In the genomic region with DNA sequence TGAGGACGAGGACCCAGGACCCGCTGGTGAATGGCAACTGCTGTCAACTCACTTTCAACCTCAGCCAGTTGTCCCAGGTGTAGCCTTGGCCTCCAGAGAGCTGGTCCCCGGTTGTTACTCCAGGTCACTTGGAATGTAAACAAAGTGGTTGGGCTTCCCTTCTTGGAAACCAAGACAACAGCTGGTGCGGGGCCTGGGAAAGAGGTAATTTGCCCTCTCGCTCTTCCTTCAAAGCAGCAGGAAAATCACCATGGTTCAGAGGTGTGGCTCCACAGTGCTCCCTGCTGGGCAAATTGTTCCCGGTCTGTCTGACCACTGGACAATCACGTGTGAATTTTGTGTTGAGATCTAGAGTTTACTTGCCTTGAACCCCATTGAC, we compare ENCODE assay signal across 9 cellular contexts. TPM values are rescaled to one million over a fixed set of nuclear protein-coding genes. Genes with fewer than 3 reads are reported as not detected.
A peak's percentile ranks its signal among the peaks of the same experiment; 100 is the strongest.
DNase-seq lines count a peak whose midpoint lies in the region; ATAC-seq and TF ChIP-seq lines count a peak whose summit lies in the region.
"Had no signal": no experiment of that assay in that cellular context is flagged by ENCODE, and none has a peak within 500 bp of the region (broad histone marks: within the 10 kb centered on the region; RNA-seq: fewer than 3 reads in every experiment).

No MANE protein-coding gene starts in this region.

- TF ChIP-seq CTCF in cardiac muscle cell (IDR thresholded peaks at IDR 0.05; ENCODE audit: low read depth, low read length), result peak; percentile 59
- TF ChIP-seq CTCF in fibroblast of mammary gland (conservative IDR thresholded peaks at IDR 0.05; ENCODE audit: control insufficient read depth, insufficient read depth, low read depth, low read length), result peak; percentile 69
- TF ChIP-seq CTCF in smooth muscle cell (IDR thresholded peaks at IDR 0.05; ENCODE audit: borderline replicate concordance, insufficient read depth, poor library complexity, severe bottlenecking), result peak; percentile 42

- no peak overlapping the region for H3K4me2 ChIP-seq in smooth muscle cell

- H3K9me3 ChIP-seq in cardiac muscle cell (ENCODE audit: low read depth), result no peaks in the 10 kb centered on the region
- no peaks in the 10 kb centered on the region for H3K9me3 ChIP-seq in smooth muscle cell (replicated peaks; ENCODE audit: low read depth)
- H3K9me3 ChIP-seq in effector memory CD4-positive, alpha-beta T cell (ENCODE audit: control insufficient read depth, low read length), result no peaks in the 10 kb centered on the region

- H3K27me3 ChIP-seq in cardiac muscle cell (peaks cover 6% of the 10 kb centered on the region), smooth muscle cell (ENCODE audit: low read depth) (peaks cover 5% of the 10 kb centered on the region)
- no peaks in the 10 kb centered on the region for H3K27me3 ChIP-seq in effector memory CD4-positive, alpha-beta T cell (replicated peaks; ENCODE audit: control insufficient read depth, insufficient read depth, low read length, poor library complexity, severe bottlenecking)

- no peaks in the 10 kb centered on the region for H3F3A ChIP-seq in smooth muscle cell (ENCODE audit: low read depth)

- no peak overlapping the region for H2AFZ ChIP-seq in smooth muscle cell (ENCODE audit: low read depth)

- H3K4me1 ChIP-seq in cardiac muscle cell (ENCODE audit: low read depth) (no peaks in the 10 kb centered on the region), smooth muscle cell (ENCODE audit: low read depth) (no peaks in the 10 kb centered on the region)
- no peaks in the 10 kb centered on the region for H3K4me1 ChIP-seq in effector memory CD4-positive, alpha-beta T cell (ENCODE audit: control insufficient read depth, insufficient read depth, low read length, poor library complexity, severe bottlenecking)

- intact Hi-C loops in Right ventricle myocardium inferior (cut with DNase I), result no loop called here

- no peak for ATAC-seq in Right ventricle myocardium inferior

- H3K36me3 ChIP-seq in cardiac muscle cell (no peaks in the 10 kb centered on the region), smooth muscle cell (ENCODE audit: low read depth) (no peaks in the 10 kb centered on the region)
- H3K36me3 ChIP-seq in effector memory CD4-positive, alpha-beta T cell (ENCODE audit: control insufficient read depth, insufficient read depth, low read length), result no peaks in the 10 kb centered on the region

- no peaks in the 10 kb centered on the region for H3K79me2 ChIP-seq in smooth muscle cell (ENCODE audit: low read depth)

- H3K4me3 ChIP-seq in cardiac muscle cell (no peak overlapping the region), fibroblast of mammary gland (ENCODE audit: control insufficient read depth, low read depth, low read length) (no peak overlapping the region), smooth muscle cell (no peak overlapping the region)
- no peak overlapping the region for H3K4me3 ChIP-seq in effector memory CD4-positive, alpha-beta T cell (ENCODE audit: insufficient read depth, low read depth, low read length, poor library complexity, severe bottlenecking)

- H3K27ac ChIP-seq in cardiac muscle cell, result no peak overlapping the region
- H3K27ac ChIP-seq in smooth muscle cell (ENCODE audit: low read depth), result no peak overlapping the region
- H3K27ac ChIP-seq in effector memory CD4-positive, alpha-beta T cell (ENCODE audit: insufficient read depth, low read length, poor library complexity, severe bottlenecking), result no peak overlapping the region

- no peaks in the 10 kb centered on the region for H4K20me1 ChIP-seq in smooth muscle cell (ENCODE audit: low read depth)

- H3K9ac ChIP-seq in smooth muscle cell (ENCODE audit: low read depth), result no peak overlapping the region

- DNase-seq in cardiac muscle cell (ENCODE audit: low read depth in 1 of 2, low spot score in 1 of 2) (peak; percentile 41 to 57), Right ventricle myocardium inferior (ENCODE audit: missing footprints) (no peak), NCI-H748 treated with DMSO at 0.1 percent for 48 hours (lab: John Stamatoyannopoulos, UW) (peak; percentile 20), fibroblast of mammary gland (ENCODE audit: low read depth) (peak; percentile 42), smooth muscle cell (lab: John Stamatoyannopoulos, UW; ENCODE audit: unreplicated experiment) (no peak), NCI-H2029 treated with DMSO at 0.1 percent for 48 hours (lab: John Stamatoyannopoulos, UW) (no peak)
- DNase-seq in effector memory CD4-positive, alpha-beta T cell, result no peak
- no peak for DNase-seq in stimulated activated CD4-positive, alpha-beta T cell treated with anti-CD3 and anti-CD28 coated beads, Interleukin-4, amount 100 ng/mL, for 1 hour
- DNase-seq: activated naive CD8-positive, alpha-beta T cell treated with anti-CD3 and anti-CD28 coated beads, Interleukin-2, amount 10 ng/mL, durations not matched to agents 7 days and 5 days had no signal

- WGBS in smooth muscle cell (ENCODE audit: low lambda C conversion rate), result 40% methylated on average over 7 of the region's 7 CpGs

RNA-seq across cellular contexts. Expression of a gene that starts 15.0 kb away (rescaled TPM):
- 0.92 and 1.3 TPM in 2 replicates for total RNA-seq in cardiac muscle cell
- 0.76 and 1.4 TPM in 2 replicates for polyA plus RNA-seq in cardiac muscle cell
- total RNA-seq in Right ventricle myocardium inferior, result 3.8 TPM
- total RNA-seq in smooth muscle cell, result 0.18 and 3.6 TPM in 2 replicates
- 0.07 TPM in 1 of 2 replicates, not detected in the other for polyA plus RNA-seq in smooth muscle cell
- total RNA-seq: activated naive CD8-positive, alpha-beta T cell treated with anti-CD3 and anti-CD28 coated beads, Interleukin-2, amount 10 ng/mL, durations not matched to agents 7 days and 5 days had no signal

Comparison
In these comparisons a context has a peak if more than half of its experiments do, and no peak if none do; other contexts are left out.
1. DNase-seq: peak in cardiac muscle cell (2 of 2), NCI-H748 treated with DMSO at 0.1 percent for 48 hours (single experiment) and fibroblast of mammary gland (single experiment); none in Right ventricle myocardium inferior (single experiment), smooth muscle cell (single experiment), effector memory CD4-positive, alpha-beta T cell (0 of 3), NCI-H2029 treated with DMSO at 0.1 percent for 48 hours (single experiment) and stimulated activated CD4-positive, alpha-beta T cell treated with anti-CD3 and anti-CD28 coated beads, Interleukin-4, amount 100 ng/mL, for 1 hour (single experiment).
2. Peak in every context shown above with its lines, with median percentiles within 50 percentile points of each other: CTCF ChIP-seq.